Comparison of ENCODE assay signal across 1 cellular context in the genomic region with DNA sequence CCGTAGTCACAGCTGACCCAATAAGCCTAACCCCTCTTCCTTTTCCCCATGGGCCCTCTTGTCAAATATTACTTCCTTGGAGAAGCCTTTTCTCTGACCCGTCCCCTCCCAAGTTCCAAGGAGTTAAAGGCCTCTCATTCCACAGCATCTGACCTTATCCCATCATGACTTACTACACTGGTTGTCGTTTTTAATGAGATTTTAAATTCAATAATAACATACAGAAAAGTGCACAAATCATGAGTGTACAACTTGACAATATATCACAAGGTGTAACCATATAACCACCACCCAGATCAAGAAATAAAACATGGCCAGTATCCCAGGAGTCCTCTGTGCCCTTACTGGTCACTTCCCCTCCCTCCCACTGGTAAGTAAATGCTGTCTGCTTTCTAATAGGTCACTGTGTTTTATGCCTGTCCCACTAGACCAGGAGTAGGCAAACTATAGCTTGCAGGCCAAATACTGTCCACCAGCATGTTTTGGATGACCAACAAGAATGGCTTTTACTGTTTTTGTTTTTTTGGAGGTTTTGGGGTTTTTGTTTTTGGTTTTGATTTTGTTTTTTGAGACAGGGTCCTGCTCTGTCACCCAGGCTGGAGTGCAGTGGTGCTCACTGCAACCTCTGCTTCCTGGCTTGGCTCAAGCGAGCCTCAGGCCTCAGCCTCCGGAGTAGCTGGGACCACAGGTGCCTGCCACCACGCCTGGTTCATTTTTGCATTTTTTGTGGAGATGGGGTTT.
TF ChIP-seq lines count a peak whose summit lies in the region.

No MANE protein-coding gene starts in this region.

TF ChIP-seq in HepG2, 621 proteins besides CTCF, POLR2A, EP300 and RAD21:
- TF ChIP-seq, protein P1, sequence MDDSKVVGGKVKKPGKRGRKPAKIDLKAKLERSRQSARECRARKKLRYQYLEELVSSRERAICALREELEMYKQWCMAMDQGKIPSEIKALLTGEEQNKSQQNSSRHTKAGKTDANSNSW (CRISPR knock-in tag; IDR thresholded peaks at IDR 0.05; ENCODE audit: borderline replicate concordance): 0 out of 2 replicates have a peak, but pooled peaks have one; percentile 14
- TF ChIP-seq RFXAP (CRISPR knock-in tag; IDR thresholded peaks at IDR 0.05; ENCODE audit: borderline replicate concordance) (no peak), IRF2 (CRISPR knock-in tag; IDR thresholded peaks at IDR 0.05) (0 out of 2 replicates have a peak, but pooled peaks have one; percentile 8), ZNF746 (CRISPR knock-in tag; IDR thresholded peaks at IDR 0.05) (0 out of 2 replicates have a peak, but pooled peaks have one; percentile 1), ZNF780A (CRISPR knock-in tag; IDR thresholded peaks at IDR 0.05) (no peak), NFYC (CRISPR knock-in tag; IDR thresholded peaks at IDR 0.05) (peak; percentile 58), NFYB (CRISPR knock-in tag; IDR thresholded peaks at IDR 0.05) (peak; percentile 49; the same call in 1 of the 2 replicates), ZNF335 (CRISPR knock-in tag; IDR thresholded peaks at IDR 0.05) (0 out of 2 replicates have a peak, but pooled peaks have one; percentile 1)
- TF ChIP-seq, protein P2, sequence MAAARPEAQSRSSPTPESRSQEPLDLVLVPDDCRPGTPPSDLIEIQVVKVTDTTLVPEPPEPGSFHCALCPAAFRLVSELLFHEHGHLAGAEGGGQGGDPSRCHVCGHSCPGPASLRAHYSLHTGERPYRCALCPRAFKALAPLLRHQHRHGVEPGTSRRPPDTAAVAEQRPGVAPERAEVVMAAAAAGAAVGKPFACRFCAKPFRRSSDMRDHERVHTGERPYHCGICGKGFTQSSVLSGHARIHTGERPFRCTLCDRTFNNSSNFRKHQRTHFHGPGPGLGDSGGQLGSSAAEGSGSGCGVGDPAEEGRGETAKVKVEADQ (CRISPR knock-in tag; IDR thresholded peaks at IDR 0.05; ENCODE audit: borderline replicate concordance): peak; percentile 24; the same call in 1 of the 2 replicates
